ENCODE assay signal across 8 cellular contexts in genomic region chr15:57146394-57147140, GRCh38.
DNase-seq lines count a peak whose midpoint lies in the region; FAIRE-seq and TF ChIP-seq lines count a peak whose summit lies in the region.

No MANE protein-coding gene starts in this region.

- H3K9me3 ChIP-seq in AG04450 (ENCODE audit: control insufficient read depth, insufficient read depth, low read length), result no peaks in the 10 kb centered on the region; the same call in none of the 2 replicates
- H3K9me3 ChIP-seq in tibial artery, result peaks cover 0 to 2% (median 0%) of the 10 kb centered on the region in 3 donors

- CTCF ChIA-PET in AG04450 (lab: Charles Lee), result interaction anchor here (0.5 to 7.6 kb wide), 60 partner anchors 8 to 656 kb away, joined by 3 to 94 read pairs (median 4); no protein-coding TSS in a partner anchor

- intact Hi-C loops in tibial artery (cut with DNase I; ENCODE audit: low total_unique reads), result loop anchor here (5.0 kb wide), 2 partner anchors 161 to 381 kb away; no protein-coding TSS in a partner anchor

- POLR2A ChIA-PET in AG04450 (lab: Yijun Ruan, JAX), result interaction anchor here (1.1 to 1.2 kb wide), 2 partner anchors 160 to 229 kb away, joined by 3 read pairs; partner anchors contain the start of gene TCF12

- H3K4me1 ChIP-seq in tibial artery, result peaks cover 0 to 46% (median 28%) of the 10 kb centered on the region in 4 donors

- no peak overlapping the region for H3K27ac ChIP-seq in AG04450 (ENCODE audit: low read depth, low read length)
- peak overlapping the region; percentile 75 for H3K27ac ChIP-seq in layer of hippocampus (ENCODE audit: low read depth, low read length)
- H3K27ac ChIP-seq in tibial artery, result peak overlapping the region in 1 of 2 donors; percentile 48

- FAIRE-seq in bronchial epithelial cell (lab: Jason Lieb, UNC), result no peak

- TF ChIP-seq CTCF in AG04450 (IDR thresholded peaks at IDR 0.05; ENCODE audit: low read depth, low read length) (peak; percentile 70), bronchial epithelial cell (IDR thresholded peaks at IDR 0.05; ENCODE audit: insufficient read depth, low read length, severe bottlenecking) (peak; percentile 52), tibial artery (IDR thresholded peaks at IDR 0.05) (peak; percentile 59 to 69)

- no peaks in the 10 kb centered on the region for H3K27me3 ChIP-seq in AG04450 (ENCODE audit: control insufficient read depth, insufficient read depth, low read length)
- no peaks in the 10 kb centered on the region for H3K27me3 ChIP-seq in bronchial epithelial cell (ENCODE audit: control insufficient read depth, insufficient read depth, low read length)
- no peaks in the 10 kb centered on the region for H3K27me3 ChIP-seq in layer of hippocampus (ENCODE audit: control insufficient read depth, insufficient read depth, low read length)
- no peaks in the 10 kb centered on the region for H3K27me3 ChIP-seq in tibial artery

- H3K36me3 ChIP-seq in bronchial epithelial cell (ENCODE audit: control insufficient read depth, insufficient read depth, low read length) (no peaks in the 10 kb centered on the region), tibial artery (no peaks in the 10 kb centered on the region)

- H3K4me3 ChIP-seq in AG04450 (ENCODE audit: low read depth, low read length) (peak overlapping the region; percentile 26), bronchial epithelial cell (ENCODE audit: low read depth, low read length) (no peak overlapping the region), tibial artery (peak overlapping the region; percentile 16 to 26)

- DNase-seq in AG04450 (ENCODE audit: low read depth, low spot score), result no peak
- peak; percentile 30 for DNase-seq in H4 (ENCODE audit: low spot score)
- peak; percentile 40 for DNase-seq in NCI-H460 (ENCODE audit: extremely low read depth, low read depth)
- DNase-seq in bronchial epithelial cell (ENCODE audit: low read depth), result peak; percentile 42
- DNase-seq in tibial artery, result no peak
- DNase-seq in islet precursor cell, result no peak
- DNase-seq in stimulated activated CD4-positive, alpha-beta T cell treated with anti-CD3 and anti-CD28 coated beads, Interleukin-12 subunit alpha, Interleukin-12 subunit beta, amount 100 ng/mL, for 4 hours, result no peak

Comparison
In these comparisons a context has a peak if more than half of its experiments do, and no peak if none do; other contexts are left out.
1. DNase-seq: peak in H4 (single experiment), NCI-H460 (single experiment) and bronchial epithelial cell (single experiment); none in AG04450 (single experiment), tibial artery (0 of 2), islet precursor cell (single experiment) and stimulated activated CD4-positive, alpha-beta T cell treated with anti-CD3 and anti-CD28 coated beads, Interleukin-12 subunit alpha, Interleukin-12 subunit beta, amount 100 ng/mL, for 4 hours (single experiment).
2. Peak in every context shown above with its lines, with median percentiles within 50 percentile points of each other: CTCF ChIP-seq.